18 cellular contexts compared by ENCODE assay signal in genomic region chr4:44632089-44632488, GRCh38. TPM values are rescaled to one million over a fixed set of nuclear protein-coding genes. Genes with fewer than 3 reads are reported as not detected.
DNase-seq lines count a peak whose midpoint lies in the region; ATAC-seq, FAIRE-seq and TF ChIP-seq lines count a peak whose summit lies in the region.
"Had no signal": no experiment of that assay in that cellular context is flagged by ENCODE, and none has a peak within 500 bp of the region (broad histone marks: within the 10 kb centered on the region; RNA-seq: fewer than 3 reads in every experiment).

No MANE protein-coding gene starts in this region.

- no peaks in the 10 kb centered on the region for H3K4me1 Mint-ChIP-seq in astrocyte (ENCODE audit: low read depth, unreplicated experiment)
- H3K4me1 Mint-ChIP-seq in stimulated activated memory B cell treated with anti-CD40 and anti-IgM and Interleukin-4, amounts not matched to agents 10 μg/mL and 1 μg/mL and 100 μg/mL, for 72 hours, result peaks cover 6% of the 10 kb centered on the region
- H3K4me1 Mint-ChIP-seq: activated naive CD8-positive, alpha-beta T cell treated with anti-CD3 and anti-CD28 coated beads, Interleukin-2, amount 50 U/mL, for 24 hours had no signal

- no peak for ATAC-seq in IMR-90 (ENCODE audit: low read depth)
- ATAC-seq in stimulated activated memory B cell treated with anti-CD40 and anti-IgM and Interleukin-4, amounts not matched to agents 10 μg/mL and 1 μg/mL and 100 μg/mL, for 72 hours, result no peak
- no peak for ATAC-seq in HG02642 (IDR thresholded peaks at IDR 0.05; ENCODE audit: poor library complexity, unreplicated experiment)
- ATAC-seq: activated naive CD8-positive, alpha-beta T cell treated with anti-CD3 and anti-CD28 coated beads, Interleukin-2, amount 50 U/mL, for 24 hours; Right ventricle myocardium inferior had no signal

- no peaks in the 10 kb centered on the region for H3K9me1 ChIP-seq in IMR-90 (ENCODE audit: insufficient read depth, low read length)
- H3K9me1 ChIP-seq in keratinocyte (ENCODE audit: control insufficient read depth, extremely low read depth, insufficient read depth, low read length), result no peaks in the 10 kb centered on the region

- peak; percentile 1 for DNase-seq in COR-L47 (lab: John Stamatoyannopoulos, UW)
- no peak for DNase-seq in IMR-90
- no peak for DNase-seq in astrocyte (ENCODE audit: low read depth)
- DNase-seq in keratinocyte (ENCODE audit: low read depth, low spot score), result no peak
- DNase-seq in inferior parietal cortex (ENCODE audit: extremely low spot score), result no peak
- DNase-seq in effector memory CD4-positive, alpha-beta T cell, result no peak
- DNase-seq: activated CD4-positive, alpha-beta T cell treated with anti-CD3 and anti-CD28 coated beads for 48 hours; activated naive CD8-positive, alpha-beta T cell treated with anti-CD3 and anti-CD28 coated beads, Interleukin-2, amount 50 U/mL, for 24 hours; CD4-positive, alpha-beta memory T cell; left ventricle myocardium inferior; NCI-H1694 treated with DMSO at 0.1 percent for 48 hours had no signal

- H2BK120ac ChIP-seq in IMR-90 (ENCODE audit: low read depth, low read length), result no peak overlapping the region

- BruUV-seq in IMR-90 (replicated peaks; lab: Mats Ljungman, UMichigan), result no TSS peak

- no peaks in the 10 kb centered on the region for H3K27me3 ChIP-seq in IMR-90 (ENCODE audit: control insufficient read depth, insufficient read depth, low read length)
- H3K27me3 ChIP-seq in astrocyte (ENCODE audit: insufficient read depth, low read length), result no peaks in the 10 kb centered on the region
- no peaks in the 10 kb centered on the region for H3K27me3 ChIP-seq in keratinocyte (ENCODE audit: control insufficient read depth, extremely low read depth, insufficient read depth, low read length)
- no peaks in the 10 kb centered on the region for H3K27me3 ChIP-seq in effector memory CD4-positive, alpha-beta T cell (replicated peaks; ENCODE audit: control insufficient read depth, insufficient read depth, low read length, poor library complexity, severe bottlenecking)
- H3K27me3 ChIP-seq: esophagus muscularis mucosa had no signal

- H3K36me3 Mint-ChIP-seq in astrocyte (ENCODE audit: low read depth, unreplicated experiment), result no peaks in the 10 kb centered on the region
- H3K36me3 Mint-ChIP-seq in stimulated activated memory B cell treated with anti-CD40 and anti-IgM and Interleukin-4, amounts not matched to agents 10 μg/mL and 1 μg/mL and 100 μg/mL, for 72 hours, result no peaks in the 10 kb centered on the region
- H3K36me3 Mint-ChIP-seq: CD4-positive, alpha-beta memory T cell had no signal

- H2AK9ac ChIP-seq in IMR-90 (replicated peaks; ENCODE audit: low read depth, low read length, poor library complexity), result no peak overlapping the region

- no peak for TF ChIP-seq POLR2A in IMR-90 (IDR thresholded peaks at IDR 0.05; ENCODE audit: low read depth, low read length)

- FAIRE-seq in astrocyte (lab: Jason Lieb, UNC) (no peak), keratinocyte (lab: Jason Lieb, UNC) (no peak)
- FAIRE-seq: colon had no signal

- no peaks in the 10 kb centered on the region for H3K79me1 ChIP-seq in IMR-90 (ENCODE audit: low read depth in 1 of 2, low read length in 2 of 2)

- no peak overlapping the region for H4K5ac ChIP-seq in IMR-90 (ENCODE audit: low read depth, low read length)

- H2AK5ac ChIP-seq in IMR-90 (ENCODE audit: low read depth, low read length), result no peak overlapping the region

- no peaks in the 10 kb centered on the region for H4K20me1 ChIP-seq in IMR-90 (ENCODE audit: insufficient read depth, low read length)
- no peaks in the 10 kb centered on the region for H4K20me1 ChIP-seq in astrocyte (ENCODE audit: insufficient read depth, low read length)
- no peaks in the 10 kb centered on the region for H4K20me1 ChIP-seq in keratinocyte (ENCODE audit: control insufficient read depth, extremely low read depth, insufficient read depth, low read length)

- no peaks in the 10 kb centered on the region for H3K79me2 ChIP-seq in astrocyte (ENCODE audit: insufficient read depth, low read length)
- no peaks in the 10 kb centered on the region for H3K79me2 ChIP-seq in keratinocyte (ENCODE audit: control insufficient read depth, insufficient read depth, low read length)

- no peak overlapping the region for H2BK15ac ChIP-seq in IMR-90 (ENCODE audit: low read depth, low read length)

- CTCF ChIA-PET in IMR-90 (lab: Yijun Ruan, JAX), result interaction anchor here (0.8 kb wide), 1 partner anchor 36 kb away, joined by 3 read pairs; no protein-coding TSS in a partner anchor

- no peaks in the 10 kb centered on the region for H3K36me3 ChIP-seq in IMR-90 (ENCODE audit: control insufficient read depth, insufficient read depth, low read length)
- H3K36me3 ChIP-seq in astrocyte (ENCODE audit: insufficient read depth, low read length), result no peaks in the 10 kb centered on the region
- no peaks in the 10 kb centered on the region for H3K36me3 ChIP-seq in keratinocyte (ENCODE audit: control insufficient read depth in 2 of 2, extremely low read depth in 1 of 2, insufficient read depth in 2 of 2, low read length in 2 of 2)
- no peaks in the 10 kb centered on the region for H3K36me3 ChIP-seq in effector memory CD4-positive, alpha-beta T cell (ENCODE audit: control insufficient read depth, insufficient read depth, low read length)
- H3K36me3 ChIP-seq: esophagus muscularis mucosa, HAP-1, left ventricle myocardium inferior had no signal

- H3K9me3 ChIP-seq in IMR-90 (ENCODE audit: control insufficient read depth, insufficient read depth, low read length) (no peaks in the 10 kb centered on the region), astrocyte (ENCODE audit: insufficient read depth, low read depth, low read length) (no peaks in the 10 kb centered on the region), keratinocyte (ENCODE audit: control insufficient read depth, low read depth, low read length) (no peaks in the 10 kb centered on the region)
- no peaks in the 10 kb centered on the region for H3K9me3 ChIP-seq in effector memory CD4-positive, alpha-beta T cell (ENCODE audit: control insufficient read depth, low read length)
- H3K9me3 ChIP-seq: esophagus muscularis mucosa, HAP-1, left ventricle myocardium inferior had no signal

- POLR2A ChIA-PET in IMR-90 (lab: Charles Lee; ENCODE audit: unreplicated experiment), result no interaction called here

- no peaks in the 10 kb centered on the region for H3K27me3 Mint-ChIP-seq in astrocyte (ENCODE audit: low read depth, unreplicated experiment)
- peaks cover 22% of the 10 kb centered on the region for H3K27me3 Mint-ChIP-seq in stimulated activated memory B cell treated with anti-CD40 and anti-IgM and Interleukin-4, amounts not matched to agents 10 μg/mL and 1 μg/mL and 100 μg/mL, for 72 hours

- in situ Hi-C loops in IMR-90 (cut with MboI; ENCODE audit: low sequenced_read_pairs), result no loop called here

- no peak overlapping the region for H3K56ac ChIP-seq in IMR-90 (ENCODE audit: extremely low read depth, insufficient read depth, low read length)

- H3K4me3 Mint-ChIP-seq in astrocyte (ENCODE audit: unreplicated experiment), result no peak overlapping the region
- H3K4me3 Mint-ChIP-seq in stimulated activated memory B cell treated with anti-CD40 and anti-IgM and Interleukin-4, amounts not matched to agents 10 μg/mL and 1 μg/mL and 100 μg/mL, for 72 hours, result no peak overlapping the region
- H3K4me3 Mint-ChIP-seq: activated naive CD8-positive, alpha-beta T cell treated with anti-CD3 and anti-CD28 coated beads, Interleukin-2, amount 50 U/mL, for 24 hours; CD4-positive, alpha-beta memory T cell had no signal

- dilution Hi-C loops in IMR-90 (cut with HindIII; ENCODE audit: low sequenced_read_pairs, unreplicated experiment), result no loop called here
- dilution Hi-C loops in keratinocyte (cut with MboI; ENCODE audit: extremely low pct_ligation_motif_present, low sequenced_read_pairs), result no loop called here

- no peak overlapping the region for H3K23ac ChIP-seq in IMR-90 (ENCODE audit: low read depth, low read length)

- intact Hi-C loops in IMR-90 (cut with micrococcal nuclease), result no loop called here

- H3K4me3 ChIP-seq in IMR-90 (ENCODE audit: insufficient read depth, low read depth, low read length) (no peak overlapping the region), astrocyte (ENCODE audit: insufficient read depth, low read depth, low read length) (no peak overlapping the region), keratinocyte (ENCODE audit: control insufficient read depth in 2 of 3, extremely low read depth in 1 of 3, insufficient read depth in 2 of 3, low read depth in 1 of 3, low read length in 3 of 3) (no peak overlapping the region)
- no peak overlapping the region for H3K4me3 ChIP-seq in effector memory CD4-positive, alpha-beta T cell (ENCODE audit: insufficient read depth, low read depth, low read length, poor library complexity, severe bottlenecking)
- H3K4me3 ChIP-seq: esophagus muscularis mucosa, HAP-1, left ventricle myocardium inferior had no signal

- no peak overlapping the region for H3K27ac Mint-ChIP-seq in astrocyte (ENCODE audit: unreplicated experiment)
- H3K27ac Mint-ChIP-seq in stimulated activated memory B cell treated with anti-CD40 and anti-IgM and Interleukin-4, amounts not matched to agents 10 μg/mL and 1 μg/mL and 100 μg/mL, for 72 hours, result no peak overlapping the region
- H3K27ac Mint-ChIP-seq: activated naive CD8-positive, alpha-beta T cell treated with anti-CD3 and anti-CD28 coated beads, Interleukin-2, amount 50 U/mL, for 24 hours; CD4-positive, alpha-beta memory T cell had no signal

- no peak for TF ChIP-seq RAD21 in IMR-90 (IDR thresholded peaks at IDR 0.05; ENCODE audit: low read length)

- no peak overlapping the region for H4K8ac ChIP-seq in IMR-90 (ENCODE audit: low read depth in 2 of 2, low read length in 2 of 2)

- H4K91ac ChIP-seq in IMR-90 (ENCODE audit: insufficient read depth, low read depth, low read length), result no peak overlapping the region

- no peaks in the 10 kb centered on the region for H3K9me3 Mint-ChIP-seq in astrocyte (ENCODE audit: unreplicated experiment)
- H3K9me3 Mint-ChIP-seq in stimulated activated memory B cell treated with anti-CD40 and anti-IgM and Interleukin-4, amounts not matched to agents 10 μg/mL and 1 μg/mL and 100 μg/mL, for 72 hours, result no peaks in the 10 kb centered on the region
- H3K9me3 Mint-ChIP-seq: activated naive CD8-positive, alpha-beta T cell treated with anti-CD3 and anti-CD28 coated beads, Interleukin-2, amount 50 U/mL, for 24 hours; CD4-positive, alpha-beta memory T cell had no signal

- H2BK20ac ChIP-seq in IMR-90 (ENCODE audit: low read depth, low read length), result no peak overlapping the region

- H3K4ac ChIP-seq in IMR-90 (ENCODE audit: low read depth, low read length), result no peak overlapping the region

- no peak overlapping the region for H3K4me2 ChIP-seq in IMR-90 (ENCODE audit: low read depth, low read length)
- H3K4me2 ChIP-seq in astrocyte (ENCODE audit: low read length), result no peak overlapping the region
- H3K4me2 ChIP-seq in keratinocyte (ENCODE audit: control insufficient read depth, extremely low read depth, insufficient read depth, low read depth, low read length), result no peak overlapping the region

- no peak overlapping the region for H3K18ac ChIP-seq in IMR-90 (ENCODE audit: low read depth, low read length)

- WGBS in IMR-90 (ENCODE audit: extremely low coverage in 2 of 2, insufficient read length in 1 of 2), 2 experiments, result no CpG with 5 or more reads among the region's 4 CpGs

- H2AFZ ChIP-seq in IMR-90 (replicated peaks; ENCODE audit: low read length, poor library complexity), result no peak overlapping the region
- H2AFZ ChIP-seq in astrocyte (ENCODE audit: low read depth, low read length), result no peak overlapping the region
- no peak overlapping the region for H2AFZ ChIP-seq in keratinocyte (ENCODE audit: control insufficient read depth, low read length)

- no peak overlapping the region for H3K27ac ChIP-seq in IMR-90 (ENCODE audit: insufficient read depth, low read length)
- H3K27ac ChIP-seq in astrocyte (ENCODE audit: low read depth, low read length), result no peak overlapping the region
- H3K27ac ChIP-seq in keratinocyte (ENCODE audit: control insufficient read depth, insufficient read depth, low read length), result no peak overlapping the region
- no peak overlapping the region for H3K27ac ChIP-seq in effector memory CD4-positive, alpha-beta T cell (ENCODE audit: insufficient read depth, low read length, poor library complexity, severe bottlenecking)
- H3K27ac ChIP-seq: esophagus muscularis mucosa, left ventricle myocardium inferior had no signal

- H3K4me1 ChIP-seq in IMR-90 (ENCODE audit: control insufficient read depth, insufficient read depth, low read length) (no peaks in the 10 kb centered on the region), astrocyte (ENCODE audit: insufficient read depth, low read length) (no peaks in the 10 kb centered on the region), keratinocyte (ENCODE audit: control insufficient read depth, extremely low read depth, insufficient read depth, low read length) (no peaks in the 10 kb centered on the region)
- H3K4me1 ChIP-seq in effector memory CD4-positive, alpha-beta T cell (ENCODE audit: control insufficient read depth, insufficient read depth, low read length, poor library complexity, severe bottlenecking), result no peaks in the 10 kb centered on the region
- H3K4me1 ChIP-seq: esophagus muscularis mucosa, HAP-1, left ventricle myocardium inferior had no signal

- H3K14ac ChIP-seq in IMR-90 (replicated peaks; ENCODE audit: low read depth, low read length), result no peak overlapping the region

- H2BK5ac ChIP-seq in IMR-90 (ENCODE audit: low read depth, low read length, poor library complexity, severe bottlenecking), result no peak overlapping the region

- peak; percentile 20; the same call in 1 of the 2 replicates for TF ChIP-seq CTCF in IMR-90 (conservative IDR thresholded peaks at IDR 0.05; ENCODE audit: low read depth, low read length)
- TF ChIP-seq CTCF in astrocyte (IDR thresholded peaks at IDR 0.05; ENCODE audit: insufficient read depth, low read depth, low read length), result peak; percentile 8
- TF ChIP-seq CTCF in keratinocyte (optimal IDR thresholded peaks at IDR 0.05 in 1 of 3, IDR thresholded peaks at IDR 0.05 in 1 of 3, conservative IDR thresholded peaks at IDR 0.05 in 1 of 3; ENCODE audit: extremely low read depth in 1 of 3, insufficient read depth in 2 of 3, low read length in 3 of 3), result peak in 2 of 3 experiments; percentile 4 to 25

- H3K9ac ChIP-seq in IMR-90 (ENCODE audit: low read depth, low read length) (no peak overlapping the region), astrocyte (ENCODE audit: low read length) (no peak overlapping the region), keratinocyte (ENCODE audit: control insufficient read depth, extremely low read depth, insufficient read depth, low read length) (no peak overlapping the region)

RNA-seq across cellular contexts. Expression of gene YIPF7, which starts 19.3 kb away (rescaled TPM):
- total RNA-seq in IMR-90 (2012; rRNA removed) (not detected in 2 replicates), astrocyte (0.30 and 0.31 TPM in 2 replicates)
- polyA plus RNA-seq in IMR-90 (2012; rRNA removed) (not detected in 2 replicates), keratinocyte (0.06 TPM in 1 of 3 replicates, not detected in the others)
- polyA plus RNA-seq in IMR-90 (2012; cell fraction: cytosol; rRNA removed), result not detected in 2 replicates
- 0.11 TPM in 1 of 2 replicates, not detected in the other for polyA plus RNA-seq in IMR-90 (2012; cell fraction: nucleus; rRNA removed; ENCODE audit: low replicate concordance)
- polyA plus RNA-seq in keratinocyte (2011; ENCODE audit: low read depth), result not detected
- not detected in 2 replicates for polyA plus RNA-seq in keratinocyte (2011; cell fraction: cytosol; rRNA removed)
- not detected in 2 replicates for polyA plus RNA-seq in keratinocyte (2011; cell fraction: nucleus; rRNA removed)
- polyA plus RNA-seq in keratinocyte (2012; ENCODE audit: low replicate concordance), result not detected in 2 replicates
- polyA minus RNA-seq in keratinocyte, result 0.22 TPM in 1 of 3 replicates, not detected in the others
- not detected for polyA minus RNA-seq in keratinocyte (2011; cell fraction: cytosol; rRNA and poly(A)+ RNA removed)
- not detected in 2 replicates for polyA minus RNA-seq in keratinocyte (2011; cell fraction: nucleus; rRNA and poly(A)+ RNA removed)
- total RNA-seq: CD4-positive, alpha-beta memory T cell; esophagus muscularis mucosa; pulmonary artery endothelial cell had no signal
- polyA plus RNA-seq: CD4-positive, alpha-beta memory T cell had no signal

RNA-seq across cellular contexts. Expression of gene GUF1, which starts 46.1 kb away (rescaled TPM):
- total RNA-seq in IMR-90 (2012; rRNA removed) (10.6 and 21.7 TPM in 2 replicates), astrocyte (24.7 and 25.3 TPM in 2 replicates)
- polyA plus RNA-seq in IMR-90 (2012; rRNA removed) (8.3 and 9.9 TPM in 2 replicates), keratinocyte (11.9 to 24.3 TPM (median 16.8 TPM) in 3 replicates)
- 1.6 and 1.9 TPM in 2 replicates for polyA plus RNA-seq in IMR-90 (2012; cell fraction: cytosol; rRNA removed)
- polyA plus RNA-seq in IMR-90 (2012; cell fraction: nucleus; rRNA removed; ENCODE audit: low replicate concordance), result 2.8 and 15.3 TPM in 2 replicates
- 8.8 TPM for polyA plus RNA-seq in keratinocyte (2011; ENCODE audit: low read depth)
- polyA plus RNA-seq in keratinocyte (2011; cell fraction: cytosol; rRNA removed), result 12.8 and 20.3 TPM in 2 replicates
- 17.1 and 23.5 TPM in 2 replicates for polyA plus RNA-seq in keratinocyte (2011; cell fraction: nucleus; rRNA removed)
- polyA plus RNA-seq in keratinocyte (2012; ENCODE audit: low replicate concordance), result 9.4 and 14.3 TPM in 2 replicates
- polyA minus RNA-seq in keratinocyte, result 7.5 to 22.5 TPM (median 9.6 TPM) in 3 replicates
- 10.7 TPM for polyA minus RNA-seq in keratinocyte (2011; cell fraction: cytosol; rRNA and poly(A)+ RNA removed)
- polyA minus RNA-seq in keratinocyte (2011; cell fraction: nucleus; rRNA and poly(A)+ RNA removed), result 11.9 and 15.0 TPM in 2 replicates
